2 cellular contexts compared by ENCODE assay signal in the genomic region with DNA sequence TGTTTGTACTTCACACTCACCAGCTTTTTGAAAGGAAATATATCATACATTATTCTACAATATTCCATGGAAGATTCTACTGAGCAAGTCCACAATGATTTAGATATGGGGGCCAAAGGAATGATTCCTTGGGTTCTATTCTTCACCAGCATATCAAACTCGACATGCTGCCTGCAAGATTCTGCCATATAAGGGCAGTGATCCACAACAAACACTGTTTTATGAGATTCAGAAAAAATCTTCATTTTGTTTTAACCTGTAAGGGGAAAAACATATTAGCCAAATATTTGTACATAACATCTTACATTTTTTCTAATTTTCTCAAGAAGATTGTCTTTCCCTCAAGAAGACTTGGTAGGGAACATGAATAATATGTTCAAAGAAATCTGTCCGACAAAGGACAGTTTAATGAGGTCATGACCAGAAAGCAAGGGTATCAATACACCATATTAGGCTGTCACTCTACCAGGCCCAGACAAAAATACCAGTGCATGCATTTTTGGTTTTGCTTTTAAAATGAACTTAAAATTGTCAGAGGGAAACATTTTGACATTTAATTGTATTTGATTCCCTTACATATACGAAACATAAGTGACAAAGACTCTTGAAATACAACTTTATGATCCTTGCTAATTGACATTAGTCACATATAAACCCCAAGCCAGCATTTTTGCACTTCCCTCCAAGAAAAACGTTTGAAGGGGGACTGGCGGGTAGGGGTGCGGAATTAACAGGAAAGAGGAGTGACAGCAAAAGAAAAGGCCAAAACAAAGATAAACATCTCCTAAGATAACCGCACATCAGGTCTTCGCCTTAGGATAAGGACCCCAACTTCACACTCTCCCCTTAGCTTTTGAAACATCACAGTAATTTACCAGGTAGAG.
TF ChIP-seq lines count a peak whose summit lies in the region.

No MANE protein-coding gene starts in this region.

TF ChIP-seq in SK-N-SH, 30 proteins besides CTCF, POLR2A, EP300 and RAD21 (continued from another document):
- TF ChIP-seq, protein P1, sequence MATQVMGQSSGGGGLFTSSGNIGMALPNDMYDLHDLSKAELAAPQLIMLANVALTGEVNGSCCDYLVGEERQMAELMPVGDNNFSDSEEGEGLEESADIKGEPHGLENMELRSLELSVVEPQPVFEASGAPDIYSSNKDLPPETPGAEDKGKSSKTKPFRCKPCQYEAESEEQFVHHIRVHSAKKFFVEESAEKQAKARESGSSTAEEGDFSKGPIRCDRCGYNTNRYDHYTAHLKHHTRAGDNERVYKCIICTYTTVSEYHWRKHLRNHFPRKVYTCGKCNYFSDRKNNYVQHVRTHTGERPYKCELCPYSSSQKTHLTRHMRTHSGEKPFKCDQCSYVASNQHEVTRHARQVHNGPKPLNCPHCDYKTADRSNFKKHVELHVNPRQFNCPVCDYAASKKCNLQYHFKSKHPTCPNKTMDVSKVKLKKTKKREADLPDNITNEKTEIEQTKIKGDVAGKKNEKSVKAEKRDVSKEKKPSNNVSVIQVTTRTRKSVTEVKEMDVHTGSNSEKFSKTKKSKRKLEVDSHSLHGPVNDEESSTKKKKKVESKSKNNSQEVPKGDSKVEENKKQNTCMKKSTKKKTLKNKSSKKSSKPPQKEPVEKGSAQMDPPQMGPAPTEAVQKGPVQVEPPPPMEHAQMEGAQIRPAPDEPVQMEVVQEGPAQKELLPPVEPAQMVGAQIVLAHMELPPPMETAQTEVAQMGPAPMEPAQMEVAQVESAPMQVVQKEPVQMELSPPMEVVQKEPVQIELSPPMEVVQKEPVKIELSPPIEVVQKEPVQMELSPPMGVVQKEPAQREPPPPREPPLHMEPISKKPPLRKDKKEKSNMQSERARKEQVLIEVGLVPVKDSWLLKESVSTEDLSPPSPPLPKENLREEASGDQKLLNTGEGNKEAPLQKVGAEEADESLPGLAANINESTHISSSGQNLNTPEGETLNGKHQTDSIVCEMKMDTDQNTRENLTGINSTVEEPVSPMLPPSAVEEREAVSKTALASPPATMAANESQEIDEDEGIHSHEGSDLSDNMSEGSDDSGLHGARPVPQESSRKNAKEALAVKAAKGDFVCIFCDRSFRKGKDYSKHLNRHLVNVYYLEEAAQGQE (IDR thresholded peaks at IDR 0.05; ENCODE audit: low read depth, low read length), result no peak
- TF ChIP-seq MEF2A (IDR thresholded peaks at IDR 0.05; ENCODE audit: borderline replicate concordance, low read depth) (no peak), TEAD4 (IDR thresholded peaks at IDR 0.05; ENCODE audit: borderline replicate concordance, insufficient read depth) (no peak), JUND (IDR thresholded peaks at IDR 0.05) (no peak), ELF1 (IDR thresholded peaks at IDR 0.05) (no peak), NFIC (IDR thresholded peaks at IDR 0.05; ENCODE audit: borderline replicate concordance) (no peak)
- TF ChIP-seq, protein P2, sequence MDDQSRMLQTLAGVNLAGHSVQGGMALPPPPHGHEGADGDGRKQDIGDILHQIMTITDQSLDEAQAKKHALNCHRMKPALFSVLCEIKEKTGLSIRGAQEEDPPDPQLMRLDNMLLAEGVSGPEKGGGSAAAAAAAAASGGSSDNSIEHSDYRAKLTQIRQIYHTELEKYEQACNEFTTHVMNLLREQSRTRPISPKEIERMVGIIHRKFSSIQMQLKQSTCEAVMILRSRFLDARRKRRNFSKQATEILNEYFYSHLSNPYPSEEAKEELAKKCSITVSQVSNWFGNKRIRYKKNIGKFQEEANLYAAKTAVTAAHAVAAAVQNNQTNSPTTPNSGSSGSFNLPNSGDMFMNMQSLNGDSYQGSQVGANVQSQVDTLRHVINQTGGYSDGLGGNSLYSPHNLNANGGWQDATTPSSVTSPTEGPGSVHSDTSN (IDR thresholded peaks at IDR 0.05), result no peak

TF ChIP-seq in SK-N-SH treated with all-trans-retinoic acid at 6 μM for 48 hours, 23 proteins besides CTCF, POLR2A, EP300 and RAD21 (continued from another document):
- TF ChIP-seq, protein P3, sequence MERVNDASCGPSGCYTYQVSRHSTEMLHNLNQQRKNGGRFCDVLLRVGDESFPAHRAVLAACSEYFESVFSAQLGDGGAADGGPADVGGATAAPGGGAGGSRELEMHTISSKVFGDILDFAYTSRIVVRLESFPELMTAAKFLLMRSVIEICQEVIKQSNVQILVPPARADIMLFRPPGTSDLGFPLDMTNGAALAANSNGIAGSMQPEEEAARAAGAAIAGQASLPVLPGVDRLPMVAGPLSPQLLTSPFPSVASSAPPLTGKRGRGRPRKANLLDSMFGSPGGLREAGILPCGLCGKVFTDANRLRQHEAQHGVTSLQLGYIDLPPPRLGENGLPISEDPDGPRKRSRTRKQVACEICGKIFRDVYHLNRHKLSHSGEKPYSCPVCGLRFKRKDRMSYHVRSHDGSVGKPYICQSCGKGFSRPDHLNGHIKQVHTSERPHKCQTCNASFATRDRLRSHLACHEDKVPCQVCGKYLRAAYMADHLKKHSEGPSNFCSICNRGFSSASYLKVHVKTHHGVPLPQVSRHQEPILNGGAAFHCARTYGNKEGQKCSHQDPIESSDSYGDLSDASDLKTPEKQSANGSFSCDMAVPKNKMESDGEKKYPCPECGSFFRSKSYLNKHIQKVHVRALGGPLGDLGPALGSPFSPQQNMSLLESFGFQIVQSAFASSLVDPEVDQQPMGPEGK (CRISPR knock-in tag; IDR thresholded peaks at IDR 0.05; ENCODE audit: borderline replicate concordance), result no peak
- TF ChIP-seq ZNF565 (CRISPR knock-in tag; conservative IDR thresholded peaks at IDR 0.05; ENCODE audit: low read depth) (no peak), ZFP3 (CRISPR knock-in tag; IDR thresholded peaks at IDR 0.05) (no peak), ESRRG (CRISPR knock-in tag; IDR thresholded peaks at IDR 0.05) (no peak), ISL1 (CRISPR knock-in tag; IDR thresholded peaks at IDR 0.05) (no peak), BACH2 (CRISPR knock-in tag; IDR thresholded peaks at IDR 0.05; ENCODE audit: borderline replicate concordance) (no peak)
TF ChIP-seq in SK-N-SH treated with all-trans-retinoic acid at 6 μM for 48 hours: peak in this region for 0.
